Comparison of ENCODE assay signal across 20 cellular contexts in genomic region chr17:18950944-18951905, GRCh38. TPM values are rescaled to one million over a fixed set of nuclear protein-coding genes. Genes with fewer than 3 reads are reported as not detected.
DNase-seq lines count a peak whose midpoint lies in the region; ATAC-seq and TF ChIP-seq lines count a peak whose summit lies in the region.
"Had no signal": no experiment of that assay in that cellular context is flagged by ENCODE, and none has a peak within 500 bp of the region (broad histone marks: within the 10 kb centered on the region; RNA-seq: fewer than 3 reads in every experiment).

No MANE protein-coding gene starts in this region.

- ATAC-seq in left cardiac atrium (peak; percentile 72 to 82), lower lobe of right lung (peak; percentile 36 to 45), HG03457 (IDR thresholded peaks at IDR 0.05; ENCODE audit: unreplicated experiment) (no peak)
- ATAC-seq: activated CD8-positive, alpha-beta T cell treated with anti-CD3 and anti-CD28 coated beads, Interleukin-2, amount 10 ng/mL, durations not matched to agents 7 days and 5 days; stimulated activated effector memory CD8-positive, alpha-beta T cell treated with anti-CD3 and anti-CD28 coated beads, Interleukin-12 subunit alpha, Interleukin-12 subunit beta, amount 100 ng/mL, for 72 hours had no signal

- TF ChIP-seq POLR2A in spleen (IDR thresholded peaks at IDR 0.05), result no peak

- H3K36me3 ChIP-seq in lower lobe of right lung (no peaks in the 10 kb centered on the region), spleen (no peaks in the 10 kb centered on the region)
- H3K36me3 ChIP-seq: tibial nerve had no signal

- H3K9me3 Mint-ChIP-seq in activated T-cell treated with anti-CD3 and anti-CD28 coated beads, Interleukin-2, amount 50 U/mL, for 24 hours, result no peaks in the 10 kb centered on the region
- H3K9me3 Mint-ChIP-seq: activated naive CD8-positive, alpha-beta T cell treated with anti-CD3 and anti-CD28 coated beads, Interleukin-2, amount 10 ng/mL, durations not matched to agents 7 days and 5 days; H9; stimulated activated effector memory CD8-positive, alpha-beta T cell treated with anti-CD3 and anti-CD28 coated beads, Interleukin-12 subunit alpha, Interleukin-12 subunit beta, amount 100 ng/mL, for 72 hours had no signal

- H3K4me1 ChIP-seq in lower lobe of right lung (no peaks in the 10 kb centered on the region), spleen (peaks cover 0 to 10% (median 0%) of the 10 kb centered on the region in 6 donors)
- H3K4me1 ChIP-seq: parathyroid adenoma, tibial nerve had no signal

- peaks cover 20% of the 10 kb centered on the region for H3K4me1 Mint-ChIP-seq in activated T-cell treated with anti-CD3 and anti-CD28 coated beads, Interleukin-2, amount 50 U/mL, for 24 hours (ENCODE audit: low read depth)

- no peaks in the 10 kb centered on the region for H3K27me3 Mint-ChIP-seq in activated T-cell treated with anti-CD3 and anti-CD28 coated beads, Interleukin-2, amount 50 U/mL, for 24 hours

- no peak overlapping the region for H3K4me3 Mint-ChIP-seq in activated T-cell treated with anti-CD3 and anti-CD28 coated beads, Interleukin-2, amount 50 U/mL, for 24 hours
- H3K4me3 Mint-ChIP-seq: activated CD8-positive, alpha-beta T cell treated with anti-CD3 and anti-CD28 coated beads, Interleukin-2, amount 10 ng/mL, durations not matched to agents 7 days and 5 days; activated naive CD8-positive, alpha-beta T cell treated with anti-CD3 and anti-CD28 coated beads, Interleukin-2, amount 10 ng/mL, durations not matched to agents 7 days and 5 days; H9; stimulated activated effector memory CD8-positive, alpha-beta T cell treated with anti-CD3 and anti-CD28 coated beads, Interleukin-12 subunit alpha, Interleukin-12 subunit beta, amount 100 ng/mL, for 72 hours had no signal

- no peak for TF ChIP-seq CTCF in lower lobe of right lung (IDR thresholded peaks at IDR 0.05)
- TF ChIP-seq CTCF in spleen (IDR thresholded peaks at IDR 0.05 in 8 of 11, conservative IDR thresholded peaks at IDR 0.05 in 3 of 11), result no peak

- H3K9me3 ChIP-seq in lower lobe of right lung (no peaks in the 10 kb centered on the region), spleen (no peaks in the 10 kb centered on the region)
- H3K9me3 ChIP-seq: tibial nerve had no signal

- no peaks in the 10 kb centered on the region for H3K27me3 ChIP-seq in lower lobe of right lung (ENCODE audit: low read depth)
- peaks cover 0 to 33% (median 0%) of the 10 kb centered on the region in 7 donors for H3K27me3 ChIP-seq in spleen (replicated peaks in 1 of 7)
- H3K27me3 ChIP-seq: tibial nerve had no signal

- H3K27ac ChIP-seq in lower lobe of right lung (no peak overlapping the region), spleen (no peak overlapping the region)
- H3K27ac ChIP-seq: parathyroid adenoma, tibial nerve had no signal

- H3K36me3 Mint-ChIP-seq in activated T-cell treated with anti-CD3 and anti-CD28 coated beads, Interleukin-2, amount 50 U/mL, for 24 hours (ENCODE audit: low read depth), result no peaks in the 10 kb centered on the region
- H3K36me3 Mint-ChIP-seq: activated naive CD8-positive, alpha-beta T cell treated with anti-CD3 and anti-CD28 coated beads, Interleukin-2, amount 10 ng/mL, durations not matched to agents 7 days and 5 days; stimulated activated effector memory CD8-positive, alpha-beta T cell treated with anti-CD3 and anti-CD28 coated beads, Interleukin-12 subunit alpha, Interleukin-12 subunit beta, amount 100 ng/mL, for 72 hours had no signal

- H3K27ac Mint-ChIP-seq in activated T-cell treated with anti-CD3 and anti-CD28 coated beads, Interleukin-2, amount 50 U/mL, for 24 hours, result no peak overlapping the region
- H3K27ac Mint-ChIP-seq: activated CD8-positive, alpha-beta T cell treated with anti-CD3 and anti-CD28 coated beads, Interleukin-2, amount 10 ng/mL, durations not matched to agents 7 days and 5 days; activated naive CD8-positive, alpha-beta T cell treated with anti-CD3 and anti-CD28 coated beads, Interleukin-2, amount 10 ng/mL, durations not matched to agents 7 days and 5 days; stimulated activated effector memory CD8-positive, alpha-beta T cell treated with anti-CD3 and anti-CD28 coated beads, Interleukin-12 subunit alpha, Interleukin-12 subunit beta, amount 100 ng/mL, for 72 hours had no signal

- DNase-seq in MV-4-11 (lab: John Stamatoyannopoulos, UW) (peak; percentile 64), left cardiac atrium (peak; percentile 53), lower lobe of right lung (no peak), spleen (peak; percentile 39), NK-92 (lab: John Stamatoyannopoulos, UW; ENCODE audit: unreplicated experiment) (no peak), Kasumi-1 (lab: John Stamatoyannopoulos, UW) (no peak)
- DNase-seq in activated T-cell treated with anti-CD3 and anti-CD28 coated beads, Interleukin-2, amount 50 U/mL, for 24 hours, result no peak
- DNase-seq: activated CD8-positive, alpha-beta T cell treated with anti-CD3 and anti-CD28 coated beads, Interleukin-2, amount 10 ng/mL, durations not matched to agents 7 days and 5 days; activated naive CD8-positive, alpha-beta T cell treated with anti-CD3 and anti-CD28 coated beads, Interleukin-2, amount 10 ng/mL, durations not matched to agents 7 days and 5 days; C1 segment of cervical spinal cord; NCI-H1436; NCI-H446 treated with DMSO at 0.1 percent for 48 hours had no signal

- H3K4me3 ChIP-seq in lower lobe of right lung (no peak overlapping the region), spleen (no peak overlapping the region)
- H3K4me3 ChIP-seq: tibial nerve had no signal

- intact Hi-C loops in left cardiac atrium (cut with DNase I), result no loop called here
- intact Hi-C loops in lower lobe of right lung (cut with DNase I), result no loop called here
- intact Hi-C loops in spleen (cut with DNase I; ENCODE audit: low total_unique reads), result no loop called here

- 78 to 89% (median 85%) methylated on average over 27 to 34 of the region's 34 CpGs for WGBS in spleen, 5 donors

RNA-seq across cellular contexts. Expression of gene SLC5A10, which starts 0.7 kb away (rescaled TPM):
- total RNA-seq in left cardiac atrium (under 1 TPM; 0.26 to 0.27 TPM), lower lobe of right lung (not detected), spleen (under 1 TPM in 2 of 7 donors, not detected in 5; 0.17 to 0.28 TPM)
- 1 to 10 TPM; 1.5 to 2.1 (median 1.9) TPM for polyA plus RNA-seq in spleen
- total RNA-seq: activated CD8-positive, alpha-beta T cell treated with anti-CD3 and anti-CD28 coated beads, Interleukin-2, amount 10 ng/mL, durations not matched to agents 7 days and 5 days; activated naive CD8-positive, alpha-beta T cell treated with anti-CD3 and anti-CD28 coated beads, Interleukin-2, amount 10 ng/mL, durations not matched to agents 7 days and 5 days; bronchial epithelial cell; H9; LHCN-M2; T-helper 1 cell treated with Interleukin-12 subunit alpha and Interleukin-12 subunit beta and Interleukin-4 antibody, amounts not matched to agents 30 ng/mL and 1 ng/mL, for 36 hours; tibial nerve had no signal

RNA-seq across cellular contexts. Expression of gene FAM83G, which starts 53.3 kb away (rescaled TPM):
- total RNA-seq in left cardiac atrium (10 to 100 TPM; 23.3 to 24.8 TPM), lower lobe of right lung (5.8 TPM), spleen (1 to 10 TPM; 2.6 to 5.4 (median 4.8) TPM)
- polyA plus RNA-seq in spleen, result 1 to 10 TPM; 1.3 to 3.9 (median 1.9) TPM

Comparison
In these comparisons a context has a peak if more than half of its experiments do, and no peak if none do; other contexts are left out.
1. DNase-seq: peak in MV-4-11 (single experiment), left cardiac atrium (single experiment) and spleen (single experiment); none in lower lobe of right lung (single experiment), activated T-cell treated with anti-CD3 and anti-CD28 coated beads, Interleukin-2, amount 50 U/mL, for 24 hours (single experiment), NK-92 (single experiment) and Kasumi-1 (0 of 2).